In genomic region chr1:31642366-31642765, GRCh38 we compare ENCODE assay signal across 22 cellular contexts. TPM values are rescaled to one million over a fixed set of nuclear protein-coding genes. Genes with fewer than 3 reads are reported as not detected.
"Had no signal": no experiment of that assay in that cellular context is flagged by ENCODE, and none has a peak within 500 bp of the region (broad histone marks: within the 10 kb centered on the region; RNA-seq: fewer than 3 reads in every experiment).

No MANE protein-coding gene starts in this region.

- H3K27ac ChIP-seq: hepatocyte, left lung, upper lobe of right lung had no signal

- H3K4me3 ChIP-seq: hepatocyte, left lung, skin epidermis, suprapubic skin, upper lobe of right lung had no signal

- H3K9me3 Mint-ChIP-seq: activated T-helper 17 cell treated with anti-CD3 and anti-CD28 coated beads, Interleukin-2, amount 50 U/mL, for 72 hours; naive thymus-derived CD8-positive, alpha-beta T cell; T-cell had no signal

- H3K4me3 Mint-ChIP-seq: activated naive CD4-positive, alpha-beta T cell treated with anti-CD3 and anti-CD28 coated beads, Interleukin-2, amount 10 ng/mL, durations not matched to agents 7 days and 5 days; activated T-helper 17 cell treated with anti-CD3 and anti-CD28 coated beads, Interleukin-2, amount 50 U/mL, for 72 hours; memory B cell had no signal

- H3K27me3 ChIP-seq: hepatocyte, left lung, suprapubic skin, upper lobe of right lung had no signal

- H3K9me3 ChIP-seq: left lung, suprapubic skin, upper lobe of right lung had no signal

- H3K36me3 Mint-ChIP-seq: activated naive CD4-positive, alpha-beta T cell treated with anti-CD3 and anti-CD28 coated beads, Interleukin-2, amount 10 ng/mL, durations not matched to agents 7 days and 5 days; T-cell had no signal

- ATAC-seq: activated CD4-positive, CD25-positive, alpha-beta regulatory T cell treated with anti-CD3 and anti-CD28 coated beads, Interleukin-2, amount 50 U/mL, for 24 hours; activated T-helper 17 cell treated with anti-CD3 and anti-CD28 coated beads, Interleukin-2, amount 50 U/mL, for 72 hours; esophagus mucosa; left lung; naive thymus-derived CD8-positive, alpha-beta T cell; right cardiac atrium; stimulated activated naive CD8-positive, alpha-beta T cell treated with anti-CD3 and anti-CD28 coated beads, Interleukin-15, Interleukin-2, amounts not matched to agents 100 U/mL and 50 U/mL, for 24 hours; T-cell; upper lobe of right lung had no signal

- H3K27me3 Mint-ChIP-seq: activated T-helper 17 cell treated with anti-CD3 and anti-CD28 coated beads, Interleukin-2, amount 50 U/mL, for 72 hours; memory B cell; naive thymus-derived CD8-positive, alpha-beta T cell; T-cell had no signal

- DNase-seq: activated naive CD4-positive, alpha-beta T cell treated with anti-CD3 and anti-CD28 coated beads, Interleukin-2, amount 10 ng/mL, durations not matched to agents 7 days and 5 days; kidney; left lung; naive thymus-derived CD8-positive, alpha-beta T cell; occipital lobe; stimulated activated CD4-positive, alpha-beta T cell treated with anti-CD3 and anti-CD28 coated beads, Interleukin-4, amount 100 ng/mL, for 4 hours; stimulated activated CD8-positive, alpha-beta memory T cell treated with anti-CD3 and anti-CD28 coated beads, Interleukin-4, amount 100 ng/mL, for 48 hours; stimulated activated naive CD8-positive, alpha-beta T cell treated with anti-CD3 and anti-CD28 coated beads, Interleukin-15, Interleukin-2, amounts not matched to agents 100 U/mL and 50 U/mL, for 24 hours; T-cell; T1000; upper lobe of right lung had no signal

- H3K27ac Mint-ChIP-seq: activated naive CD4-positive, alpha-beta T cell treated with anti-CD3 and anti-CD28 coated beads, Interleukin-2, amount 10 ng/mL, durations not matched to agents 7 days and 5 days; activated T-helper 17 cell treated with anti-CD3 and anti-CD28 coated beads, Interleukin-2, amount 50 U/mL, for 72 hours; memory B cell; T-cell had no signal

- H3K36me3 ChIP-seq: left lung, suprapubic skin, upper lobe of right lung had no signal

RNA-seq across cellular contexts. Expression of gene HCRTR1, which starts 24.9 kb away (rescaled TPM):
- total RNA-seq: activated CD8-positive, alpha-beta memory T cell treated with anti-CD3 and anti-CD28 coated beads for 36 hours; activated T-helper 17 cell treated with anti-CD3 and anti-CD28 coated beads, Interleukin-2, amount 50 U/mL, for 72 hours; esophagus mucosa; hepatocyte; left lung; mucosa of gallbladder; naive thymus-derived CD8-positive, alpha-beta T cell; posterior vena cava; suprapubic skin; T-cell; upper lobe of right lung had no signal
